In genomic region chr18:58047556-58047882, GRCh38 we compare ENCODE assay signal across 21 cellular contexts. TPM values are rescaled to one million over a fixed set of nuclear protein-coding genes. Genes with fewer than 3 reads are reported as not detected.
A peak's percentile ranks its signal among the peaks of the same experiment; 100 is the strongest.
DNase-seq lines count a peak whose midpoint lies in the region; ATAC-seq and TF ChIP-seq lines count a peak whose summit lies in the region.
"Had no signal": no experiment of that assay in that cellular context is flagged by ENCODE, and none has a peak within 500 bp of the region (broad histone marks: within the 10 kb centered on the region; RNA-seq: fewer than 3 reads in every experiment).

No MANE protein-coding gene starts in this region.

- ATAC-seq in PC-3, result no peak
- ATAC-seq in thoracic aorta (ENCODE audit: insufficient number of reproducible peaks, low FRiP score, low read depth), result no peak
- ATAC-seq in activated naive CD4-positive, alpha-beta T cell treated with anti-CD3 and anti-CD28 coated beads, Interleukin-2, amount 50 U/mL, for 72 hours, result no peak
- ATAC-seq in GM19395 (IDR thresholded peaks at IDR 0.05; ENCODE audit: unreplicated experiment), result no peak
- ATAC-seq in natural killer cell, result no peak
- ATAC-seq: activated CD8-positive, alpha-beta memory T cell treated with anti-CD3 and anti-CD28 coated beads, Interleukin-2, amount 10 ng/mL, durations not matched to agents 7 days and 5 days; activated T-helper 17 cell treated with anti-CD3 and anti-CD28 coated beads, Interleukin-2, amount 50 U/mL, for 72 hours had no signal

- H3K4me3 Mint-ChIP-seq in nephron progenitor cell (peak overlapping the region; percentile 98), natural killer cell (no peak overlapping the region)
- H3K4me3 Mint-ChIP-seq: activated CD8-positive, alpha-beta memory T cell treated with anti-CD3 and anti-CD28 coated beads, Interleukin-2, amount 10 ng/mL, durations not matched to agents 7 days and 5 days; activated naive CD8-positive, alpha-beta T cell; activated T-helper 17 cell treated with anti-CD3 and anti-CD28 coated beads, Interleukin-2, amount 50 U/mL, for 72 hours had no signal

- peaks cover 79% of the 10 kb centered on the region for H3K79me2 ChIP-seq in PC-3 (ENCODE audit: low read length)

- peaks cover 17% of the 10 kb centered on the region for H3K4me1 ChIP-seq in PC-3 (ENCODE audit: insufficient read depth, low read length)
- H3K4me1 ChIP-seq in thoracic aorta (ENCODE audit: control insufficient read depth in 1 of 2, low read depth in 2 of 2), result peaks cover 12 to 26% of the 10 kb centered on the region in 2 donors

- no peaks in the 10 kb centered on the region for H3F3A ChIP-seq in PC-3 (ENCODE audit: low read length, unreplicated experiment)

- H3K36me3 ChIP-seq in PC-3 (ENCODE audit: low read depth, low read length) (no peaks in the 10 kb centered on the region), thoracic aorta (no peaks in the 10 kb centered on the region)
- H3K36me3 ChIP-seq: esophagus squamous epithelium, suprapubic skin had no signal

- no peaks in the 10 kb centered on the region for H3K36me3 Mint-ChIP-seq in nephron progenitor cell (ENCODE audit: low read depth)
- H3K36me3 Mint-ChIP-seq in activated naive CD4-positive, alpha-beta T cell treated with anti-CD3 and anti-CD28 coated beads, Interleukin-2, amount 50 U/mL, for 72 hours, result no peaks in the 10 kb centered on the region
- no peaks in the 10 kb centered on the region for H3K36me3 Mint-ChIP-seq in natural killer cell
- H3K36me3 Mint-ChIP-seq: activated CD8-positive, alpha-beta memory T cell treated with anti-CD3 and anti-CD28 coated beads, Interleukin-2, amount 10 ng/mL, durations not matched to agents 7 days and 5 days; activated naive CD8-positive, alpha-beta T cell; CD4-positive, CD25-positive, alpha-beta regulatory T cell had no signal

- BruUV-seq in PC-3 (replicated peaks; lab: Mats Ljungman, UMichigan), result no TSS peak

- TF ChIP-seq CTCF in PC-3 (conservative IDR thresholded peaks at IDR 0.05; ENCODE audit: low read depth, low read length) (no peak; the same call in 1 of the 2 replicates), dorsolateral prefrontal cortex (IDR thresholded peaks at IDR 0.05 in 54 of 56, conservative IDR thresholded peaks at IDR 0.05 in 2 of 56; ENCODE audit: low read depth in 1 of 56, partially characterized antibody in 56 of 56) (no peak), nephron progenitor cell (IDR thresholded peaks at IDR 0.05) (no peak), thoracic aorta (IDR thresholded peaks at IDR 0.05) (no peak), natural killer cell (IDR thresholded peaks at IDR 0.05) (no peak)

- POLR2A ChIA-PET in PC-3 (lab: Charles Lee; ENCODE audit: unreplicated experiment), result no interaction called here

- H3K9me2 ChIP-seq in PC-3 (replicated peaks; ENCODE audit: low read length), result no peaks in the 10 kb centered on the region

- H3K27me3 ChIP-seq in PC-3 (ENCODE audit: low read length) (no peaks in the 10 kb centered on the region), dorsolateral prefrontal cortex (peaks cover 0 to 15% (median 0%) of the 10 kb centered on the region in 45 donors), thoracic aorta (replicated peaks; ENCODE audit: insufficient read depth) (no peaks in the 10 kb centered on the region)
- H3K27me3 ChIP-seq: esophagus squamous epithelium, suprapubic skin had no signal

- H3K27ac Mint-ChIP-seq in nephron progenitor cell, result no peak overlapping the region
- no peak overlapping the region for H3K27ac Mint-ChIP-seq in activated naive CD4-positive, alpha-beta T cell treated with anti-CD3 and anti-CD28 coated beads, Interleukin-2, amount 50 U/mL, for 72 hours
- no peak overlapping the region for H3K27ac Mint-ChIP-seq in natural killer cell
- H3K27ac Mint-ChIP-seq: activated CD8-positive, alpha-beta memory T cell treated with anti-CD3 and anti-CD28 coated beads, Interleukin-2, amount 10 ng/mL, durations not matched to agents 7 days and 5 days; activated naive CD8-positive, alpha-beta T cell; activated T-helper 17 cell treated with anti-CD3 and anti-CD28 coated beads, Interleukin-2, amount 50 U/mL, for 72 hours; CD4-positive, CD25-positive, alpha-beta regulatory T cell had no signal

- H3K4me1 Mint-ChIP-seq in nephron progenitor cell, result peaks cover 48% of the 10 kb centered on the region
- H3K4me1 Mint-ChIP-seq in natural killer cell, result peaks cover 25 to 28% of the 10 kb centered on the region in 2 donors

- H3K27ac ChIP-seq in PC-3 (ENCODE audit: low read length), result no peak overlapping the region
- H3K27ac ChIP-seq in dorsolateral prefrontal cortex, result peak overlapping the region in 22 of 59 donors; percentile 1 to 91 (median 48)
- H3K27ac ChIP-seq in thoracic aorta, result peak overlapping the region in 1 of 2 donors; percentile 48
- H3K27ac ChIP-seq: esophagus squamous epithelium, suprapubic skin had no signal

- H4K20me1 ChIP-seq in PC-3 (ENCODE audit: low read length), result no peaks in the 10 kb centered on the region

- intact Hi-C loops in PC-3 (cut with micrococcal nuclease) (loop anchor here (2.0 to 10.0 kb wide), 3 partner anchors 41 to 447 kb away; no protein-coding TSS in a partner anchor), dorsolateral prefrontal cortex (cut with DNase I) (loop anchor here (2.0 to 10.0 kb wide), 7 partner anchors 53 to 447 kb away; partner anchors contain the start of gene NARS1 (in 1 of the 2)), natural killer cell (cut with micrococcal nuclease) (no loop called here)

- H3K9me3 Mint-ChIP-seq in nephron progenitor cell, result no peaks in the 10 kb centered on the region
- no peaks in the 10 kb centered on the region for H3K9me3 Mint-ChIP-seq in activated naive CD4-positive, alpha-beta T cell treated with anti-CD3 and anti-CD28 coated beads, Interleukin-2, amount 50 U/mL, for 72 hours
- no peaks in the 10 kb centered on the region for H3K9me3 Mint-ChIP-seq in natural killer cell
- H3K9me3 Mint-ChIP-seq: activated T-helper 17 cell treated with anti-CD3 and anti-CD28 coated beads, Interleukin-2, amount 50 U/mL, for 72 hours had no signal

- DNase-seq in PC-3, result no peak
- DNase-seq in dorsolateral prefrontal cortex, result no peak
- no peak for DNase-seq in nephron progenitor cell
- DNase-seq in thoracic aorta (ENCODE audit: low spot score), result no peak
- no peak for DNase-seq in activated naive CD4-positive, alpha-beta T cell treated with anti-CD3 and anti-CD28 coated beads, Interleukin-2, amount 50 U/mL, for 72 hours (ENCODE audit: low spot score in 2 of 2)
- no peak for DNase-seq in OCI-M2 (lab: John Stamatoyannopoulos, UW; ENCODE audit: unreplicated experiment)
- no peak for DNase-seq in natural killer cell
- DNase-seq: activated CD4-positive, alpha-beta T cell treated with anti-CD3 and anti-CD28 coated beads for 4 hours; activated CD8-positive, alpha-beta memory T cell treated with anti-CD3 and anti-CD28 coated beads, Interleukin-2, amount 10 ng/mL, durations not matched to agents 7 days and 5 days; CD4-positive, CD25-positive, alpha-beta regulatory T cell; effector memory CD4-positive, alpha-beta T cell; esophagus squamous epithelium; KG1; NCI-H1694 treated with DMSO at 0.1 percent for 48 hours; NCI-H2171 treated with DMSO at 0.1 percent for 48 hours; NCI-H748 treated with DMSO at 0.1 percent for 48 hours; posterior cingulate gyrus had no signal

- peak overlapping the region; percentile 97 for H3K4me2 ChIP-seq in PC-3 (ENCODE audit: low read length)

- H3K4me3 ChIP-seq in PC-3 (ENCODE audit: low read length), result peak overlapping the region; percentile 95
- H3K4me3 ChIP-seq in dorsolateral prefrontal cortex, result peak overlapping the region in 44 of 59 donors; percentile 5 to 90 (median 84)
- peak overlapping the region; percentile 38 for H3K4me3 ChIP-seq in thoracic aorta
- H3K4me3 ChIP-seq: esophagus squamous epithelium, suprapubic skin had no signal

- CTCF ChIA-PET in PC-3 (lab: Charles Lee), result no interaction called here

- no peak overlapping the region for H3K9ac ChIP-seq in PC-3 (ENCODE audit: low read length)

- H3K27me3 Mint-ChIP-seq in nephron progenitor cell (ENCODE audit: low read depth, poor library complexity), result peaks cover 10% of the 10 kb centered on the region
- H3K27me3 Mint-ChIP-seq in natural killer cell (ENCODE audit: low read depth in 2 of 2), result peaks cover 0 to 4% of the 10 kb centered on the region in 2 donors
- H3K27me3 Mint-ChIP-seq: activated naive CD8-positive, alpha-beta T cell had no signal

- H3K9me3 ChIP-seq in PC-3 (ENCODE audit: low read length) (no peaks in the 10 kb centered on the region), thoracic aorta (no peaks in the 10 kb centered on the region)
- H3K9me3 ChIP-seq: esophagus squamous epithelium, suprapubic skin had no signal

- no peak overlapping the region for H2AFZ ChIP-seq in PC-3 (ENCODE audit: low read length)

RNA-seq across cellular contexts. Expression of gene NEDD4L, which starts 3.5 kb away (rescaled TPM):
- total RNA-seq in PC-3 (2014; rRNA removed) (100 and 105 TPM in 2 replicates), dorsolateral prefrontal cortex (100 to 1,000 TPM in 114 of 120 experiments, 10 to 100 TPM in 6; 54.4 to 214 (median 149) TPM), thoracic aorta (10 to 100 TPM; 13.9 to 22.9 TPM), natural killer cell (10 to 100 TPM in 2 of 3 donors, 1 to 10 TPM in 1; 3.4 to 15.3 (median 14.3) TPM)
- total RNA-seq in activated naive CD4-positive, alpha-beta T cell treated with anti-CD3 and anti-CD28 coated beads, Interleukin-2, amount 50 U/mL, for 72 hours, result 1 to 10 TPM; 1.7 to 8.3 TPM

Comparison
In these comparisons a context has a peak if more than half of its experiments do, and no peak if none do; other contexts are left out.
1. H3K4me3 ChIP-seq: peak in every context shown above with its lines; median percentile 95 in PC-3; 84 in dorsolateral prefrontal cortex; 38 in thoracic aorta.